In the genomic region with DNA sequence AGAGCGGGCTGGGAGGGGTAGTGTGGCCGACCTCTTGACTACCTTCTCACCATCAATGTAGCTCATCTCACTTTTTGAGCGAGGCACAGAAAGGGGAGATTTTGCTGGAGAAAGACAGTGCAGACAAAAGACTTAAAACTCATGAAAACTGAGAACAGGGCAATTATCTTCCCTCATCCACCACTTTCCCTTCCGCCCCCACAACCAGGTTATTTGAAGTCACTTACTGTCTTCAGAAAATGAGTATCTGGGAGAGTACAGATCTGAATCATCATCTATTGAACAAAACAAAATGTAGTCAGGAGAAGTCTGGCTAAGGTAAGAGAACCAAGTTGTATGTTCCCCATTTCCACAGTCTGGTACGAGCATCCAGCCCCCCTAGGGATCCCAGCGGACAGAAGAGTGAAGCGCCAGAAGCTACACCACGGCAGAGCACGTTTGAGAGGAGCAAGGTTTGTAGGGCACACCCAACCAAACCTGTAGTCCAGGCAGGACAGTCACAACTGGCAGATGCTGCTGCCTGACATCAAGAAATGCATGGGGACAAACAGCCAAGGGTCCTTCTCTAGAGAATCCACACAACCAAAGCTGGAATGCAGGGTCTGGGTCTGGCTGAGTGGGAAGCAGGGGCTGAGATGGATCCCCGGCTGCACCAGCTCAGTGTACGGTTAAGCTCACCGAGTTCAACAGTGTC, we compare ENCODE assay signal across 2 cellular contexts.
A peak's percentile ranks its signal among the peaks of the same experiment; 100 is the strongest.
TF ChIP-seq lines count a peak whose summit lies in the region.

No MANE protein-coding gene starts in this region.

TF ChIP-seq in K562, 482 proteins besides CTCF, POLR2A, EP300 and RAD21:
- TF ChIP-seq DMBX1 (CRISPR knock-in tag; IDR thresholded peaks at IDR 0.05; ENCODE audit: borderline replicate concordance): no peak
- no peak for TF ChIP-seq ZNF253 (CRISPR knock-in tag; conservative IDR thresholded peaks at IDR 0.05)
- TF ChIP-seq GATAD2A (IDR thresholded peaks at IDR 0.05): no peak
- peak; percentile 68 for TF ChIP-seq EGR1 (conservative IDR thresholded peaks at IDR 0.05)

TF ChIP-seq in HEK293T, 16 proteins besides CTCF, POLR2A, EP300 and RAD21:
- TF ChIP-seq ELF4 (IDR thresholded peaks at IDR 0.05) (no peak), BHLHE40 (IDR thresholded peaks at IDR 0.05; ENCODE audit: borderline replicate concordance) (no peak)
